Comparison of ENCODE assay signal across 18 cellular contexts in the genomic region with DNA sequence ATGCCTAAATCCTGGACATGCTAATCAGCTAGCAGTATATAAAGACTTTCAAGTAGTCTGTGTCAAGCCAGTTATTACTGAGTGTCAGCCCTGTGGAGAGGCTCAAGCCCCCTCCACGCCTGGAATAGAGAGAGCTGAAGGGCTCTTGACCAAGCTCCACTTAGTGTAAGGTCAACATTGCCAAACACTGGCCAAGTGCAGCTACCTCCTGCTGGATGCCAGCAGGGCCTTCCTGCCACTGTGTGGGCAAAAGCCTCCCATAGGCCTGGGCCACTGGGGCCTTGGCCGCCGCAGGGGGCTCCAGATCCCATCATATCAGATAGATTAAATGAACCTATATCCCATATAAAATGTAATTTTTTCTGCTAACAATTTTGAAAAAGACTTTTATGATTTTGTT.
DNase-seq lines count a peak whose midpoint lies in the region; ATAC-seq lines count a peak whose summit lies in the region.
"Had no signal": no experiment of that assay in that cellular context is flagged by ENCODE, and none has a peak within 500 bp of the region (broad histone marks: within the 10 kb centered on the region; RNA-seq: fewer than 3 reads in every experiment).

No MANE protein-coding gene starts in this region.

- peak overlapping the region; percentile 53 for H3K4me2 ChIP-seq in BLaER1

- H4K20me1 ChIP-seq in BLaER1: no peaks in the 10 kb centered on the region

- H3K27me3 ChIP-seq in BLaER1 (no peaks in the 10 kb centered on the region), HAP-1 (ENCODE audit: low read depth) (no peaks in the 10 kb centered on the region)
- H3K27me3 ChIP-seq: uterus had no signal

- no peak overlapping the region for H3K27ac ChIP-seq in BLaER1
- H3K27ac ChIP-seq: uterus had no signal

- in situ Hi-C loops in HAP-1 (cut with MboI; ENCODE audit: low sequenced_read_pairs): no loop called here

- no peak overlapping the region for H3K9ac ChIP-seq in BLaER1

- DNase-seq in NCI-H1092 (lab: John Stamatoyannopoulos, UW): peak; percentile 57
- peak; percentile 41 for DNase-seq in NCI-H774 (lab: John Stamatoyannopoulos, UW)
- no peak for DNase-seq in left lobe of liver (ENCODE audit: low spot score)
- DNase-seq in HAP-1 (ENCODE audit: low spot score in 2 of 2): no peak
- DNase-seq in stimulated activated naive CD4-positive, alpha-beta T cell treated with Interleukin-2 at 50 U/mL for 16 hours (lab: John Stamatoyannopoulos, UW): no peak
- no peak for DNase-seq in stimulated activated CD4-positive, alpha-beta T cell treated with anti-CD3 and anti-CD28 coated beads, Interleukin-2, amount 100 ng/mL, for 24 hours
- DNase-seq in NCI-H2227 (lab: John Stamatoyannopoulos, UW; ENCODE audit: unreplicated experiment): no peak
- DNase-seq: activated CD4-positive, alpha-beta memory T cell treated with anti-CD3 and anti-CD28 coated beads, Interleukin-2, amount 10 ng/mL, durations not matched to agents 7 days and 5 days; effector CD8-positive, alpha-beta T cell; foreskin melanocyte; GDM1; MG63; NCI-H1694 treated with DMSO at 0.1 percent for 48 hours; NCI-H526 treated with DMSO at 0.1 percent for 48 hours; uterus had no signal

- peak; percentile 74 for ATAC-seq in left lobe of liver
- ATAC-seq: activated CD4-positive, CD25-positive, alpha-beta regulatory T cell treated with anti-CD3 and anti-CD28 coated beads, Interleukin-2, amount 50 U/mL, for 24 hours; esophagus mucosa had no signal

- no peaks in the 10 kb centered on the region for H3K9me3 ChIP-seq in BLaER1
- H3K9me3 ChIP-seq in HAP-1: no peaks in the 10 kb centered on the region
- H3K9me3 ChIP-seq: MG63, uterus had no signal

- H3K36me3 ChIP-seq in BLaER1: no peaks in the 10 kb centered on the region
- H3K36me3 ChIP-seq in HAP-1 (replicated peaks): no peaks in the 10 kb centered on the region
- H3K36me3 ChIP-seq: MG63, uterus had no signal

- H3K4me1 ChIP-seq in BLaER1 (peaks cover 30% of the 10 kb centered on the region), HAP-1 (peaks cover 36% of the 10 kb centered on the region)
- H3K4me1 ChIP-seq: uterus had no signal

- H3K4me3 ChIP-seq in BLaER1 (no peak overlapping the region), HAP-1 (no peak overlapping the region)
- H3K4me3 ChIP-seq: MG63, uterus had no signal

Comparison
In these comparisons a context has a peak if more than half of its experiments do, and no peak if none do; other contexts are left out.
1. DNase-seq: peak in NCI-H1092 (single experiment) and NCI-H774 (single experiment); none in left lobe of liver (single experiment), HAP-1 (0 of 2), stimulated activated naive CD4-positive, alpha-beta T cell treated with Interleukin-2 at 50 U/mL for 16 hours (single experiment), stimulated activated CD4-positive, alpha-beta T cell treated with anti-CD3 and anti-CD28 coated beads, Interleukin-2, amount 100 ng/mL, for 24 hours (0 of 2) and NCI-H2227 (single experiment).